ENCODE assay signal across 8 cellular contexts in the genomic region with DNA sequence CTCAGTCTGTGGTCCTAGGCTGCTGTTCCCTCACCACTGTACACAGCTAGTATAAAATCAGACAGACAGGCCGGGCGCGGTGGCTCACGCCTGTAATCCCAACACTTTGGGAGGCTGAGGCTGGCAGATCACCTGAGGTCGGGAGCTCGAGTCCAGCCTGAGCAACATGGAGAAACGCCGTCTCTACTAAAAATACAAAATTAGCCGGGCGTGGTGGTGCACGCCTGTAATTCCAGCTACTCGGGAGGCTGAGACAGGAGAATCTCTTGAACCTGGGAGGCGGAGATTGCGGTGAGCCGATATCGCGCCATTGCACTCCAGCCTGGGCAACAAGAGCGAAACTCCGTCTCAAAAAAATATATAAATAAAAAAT. TPM values are rescaled to one million over a fixed set of nuclear protein-coding genes. Genes with fewer than 3 reads are reported as not detected.
DNase-seq lines count a peak whose midpoint lies in the region; ATAC-seq, FAIRE-seq and TF ChIP-seq lines count a peak whose summit lies in the region.
"Not testable (repeated sequence)": the region's sequence is repeated elsewhere in the genome, so short reads cannot be mapped to it uniquely, and the experiment has no call there.

No MANE protein-coding gene starts in this region.

- H3K9ac ChIP-seq in HCT116 (ENCODE audit: low read length) (peak overlapping the region; percentile 64), H1 (replicated peaks in 1 of 4; ENCODE audit: extremely low read depth in 1 of 4, low read depth in 3 of 4, low read length in 3 of 4) (peak overlapping the region in 1 of 4 experiments; percentile 80; a peak in 3 of 7 replicates)

- H3K27me3 Mint-ChIP-seq in nephron progenitor cell (ENCODE audit: low read depth, poor library complexity); stimulated activated naive CD8-positive, alpha-beta T cell treated with anti-CD3 and anti-CD28 coated beads, Interleukin-15, amount 100 ng/mL, for 72 hours: not testable (repeated sequence)

- ATAC-seq in HCT116, result peak; percentile 29
- ATAC-seq in RWPE2 (ENCODE audit: low read depth); activated naive CD4-positive, alpha-beta T cell treated with anti-CD3 and anti-CD28 coated beads, Interleukin-2, amount 50 U/mL, for 72 hours; stimulated activated naive CD8-positive, alpha-beta T cell treated with anti-CD3 and anti-CD28 coated beads, Interleukin-15, amount 100 ng/mL, for 72 hours: not testable (repeated sequence)

- H3K4me1 ChIP-seq in HCT116 (ENCODE audit: control insufficient read depth in 1 of 2, insufficient read depth in 2 of 2, low read length in 2 of 2), result peaks cover 7 to 22% of the 10 kb centered on the region in 2 experiments
- H3K4me1 ChIP-seq in RWPE2 (ENCODE audit: insufficient read depth, poor library complexity, severe bottlenecking), result peaks cover 27% of the 10 kb centered on the region
- H3K4me1 ChIP-seq in H1 (replicated peaks in 1 of 4; ENCODE audit: control insufficient read depth in 3 of 4, insufficient read depth in 4 of 4, low read length in 3 of 4), result not testable (repeated sequence)

- peak overlapping the region; percentile 43; the same call in 1 of the 2 replicates for H3K18ac ChIP-seq in H1 (ENCODE audit: extremely low read depth, low read length)

- H3K23ac ChIP-seq in H1 (ENCODE audit: insufficient read length), result not testable (repeated sequence)

- not testable (repeated sequence) for DNase-seq in AG04450 (ENCODE audit: low read depth, low spot score); HCT116 (ENCODE audit: low read depth, low spot score); RWPE2 (ENCODE audit: low spot score); activated naive CD4-positive, alpha-beta T cell treated with anti-CD3 and anti-CD28 coated beads, Interleukin-2, amount 50 U/mL, for 72 hours (ENCODE audit: low spot score in 2 of 2); H1 (ENCODE audit: low read depth in 1 of 2, low spot score in 2 of 2); nephron progenitor cell; stimulated activated naive CD8-positive, alpha-beta T cell treated with anti-CD3 and anti-CD28 coated beads, Interleukin-15, amount 100 ng/mL, for 72 hours

- H3K4ac ChIP-seq in H1 (replicated peaks; ENCODE audit: insufficient read length, low read depth, low read length), result not testable (repeated sequence)

- not testable (repeated sequence) for H2BK120ac ChIP-seq in H1 (replicated peaks; ENCODE audit: low read depth, low read length)

- TF ChIP-seq EP300 in H1 (IDR thresholded peaks at IDR 0.05; ENCODE audit: borderline replicate concordance in 1 of 2, low read depth in 2 of 2, low read length in 2 of 2), result not testable (repeated sequence)

- H2AK5ac ChIP-seq in H1 (ENCODE audit: low read depth, low read length), result not testable (repeated sequence)

- H3K79me1 ChIP-seq in H1 (ENCODE audit: low read depth, low read length), result not testable (repeated sequence)

- not testable (repeated sequence) for H3K27me3 ChIP-seq in AG04450 (ENCODE audit: control insufficient read depth, insufficient read depth, low read length); HCT116 (ENCODE audit: insufficient read depth, low read length); RWPE2 (ENCODE audit: insufficient read depth, poor library complexity, severe bottlenecking); H1 (replicated peaks in 1 of 4; ENCODE audit: control insufficient read depth in 3 of 4, extremely low read depth in 1 of 4, insufficient read depth in 3 of 4, low read length in 3 of 4)

- peaks cover 11% of the 10 kb centered on the region; the same call in 1 of the 2 replicates for H4K20me1 ChIP-seq in HCT116 (ENCODE audit: insufficient read depth)
- H4K20me1 ChIP-seq in H1 (replicated peaks in 1 of 2; ENCODE audit: control insufficient read depth in 1 of 2, insufficient read depth in 2 of 2, low read length in 2 of 2), result not testable (repeated sequence)

- POLR2A ChIA-PET in AG04450 (lab: Yijun Ruan, JAX) (interaction anchor here (0.5 to 1.8 kb wide), 5 partner anchors 9 to 1569 kb away, joined by 3 to 9 read pairs (median 7); a partner anchor contains a TSS), HCT116 (lab: Charles Lee) (interaction anchor here (0.6 to 1.5 kb wide), 5 partner anchors 9 to 516 kb away, joined by 3 to 16 read pairs (median 4); no protein-coding TSS in a partner anchor), H1 (lab: Charles Lee; ENCODE audit: partially characterized antibody) (interaction anchor here (0.8 to 2.7 kb wide), 18 partner anchors 9 to 184 kb away, joined by 3 to 18 read pairs (median 6); a partner anchor contains a TSS)

- peak overlapping the region; percentile 49 for H2AFZ ChIP-seq in HCT116 (ENCODE audit: low read depth, low read length, poor library complexity, severe bottlenecking)
- H2AFZ ChIP-seq in H1 (ENCODE audit: low read length), result peak overlapping the region; percentile 70; the same call in 1 of the 2 replicates

- TF ChIP-seq CTCF in AG04450 (IDR thresholded peaks at IDR 0.05; ENCODE audit: low read depth, low read length); HCT116 (IDR thresholded peaks at IDR 0.05 in 2 of 3, conservative IDR thresholded peaks at IDR 0.05 in 1 of 3; ENCODE audit: borderline replicate concordance in 1 of 3, insufficient read depth in 1 of 3, low read depth in 2 of 3, low read length in 2 of 3); RWPE2 (IDR thresholded peaks at IDR 0.05; ENCODE audit: poor library complexity, severe bottlenecking); H1 (IDR thresholded peaks at IDR 0.05; ENCODE audit: control extremely low read depth in 1 of 3, insufficient read depth in 1 of 3, low read depth in 1 of 3, low read length in 3 of 3); nephron progenitor cell (IDR thresholded peaks at IDR 0.05): not testable (repeated sequence)

- H4K91ac ChIP-seq in H1 (replicated peaks; ENCODE audit: insufficient read length, low read length), result not testable (repeated sequence)

- H3K9me3 ChIP-seq in AG04450 (ENCODE audit: control insufficient read depth, insufficient read depth, low read length); HCT116 (ENCODE audit: control insufficient read depth in 1 of 2, insufficient read depth in 1 of 2, low read depth in 1 of 2, low read length in 2 of 2); RWPE2 (ENCODE audit: severe bottlenecking); H1 (ENCODE audit: insufficient read depth in 2 of 2, low read depth in 1 of 2, low read length in 1 of 2); iPS-18c (ENCODE audit: control insufficient read depth, insufficient read depth, low read length): not testable (repeated sequence)

- peaks cover 20 to 41% of the 10 kb centered on the region in 2 donors for H3K36me3 Mint-ChIP-seq in activated naive CD4-positive, alpha-beta T cell treated with anti-CD3 and anti-CD28 coated beads, Interleukin-2, amount 50 U/mL, for 72 hours
- peaks cover 38% of the 10 kb centered on the region for H3K36me3 Mint-ChIP-seq in nephron progenitor cell (ENCODE audit: low read depth)

- intact Hi-C loops in HCT116 (cut with micrococcal nuclease), result loop anchor here (2.0 to 5.0 kb wide), 2 partner anchors 34 to 115 kb away; a partner anchor contains a TSS

- not testable (repeated sequence) for H3K14ac ChIP-seq in H1 (ENCODE audit: insufficient read length)

- H3K79me2 ChIP-seq in HCT116 (ENCODE audit: insufficient read depth, low read length) (peaks cover 45% of the 10 kb centered on the region), H1 (ENCODE audit: control insufficient read depth in 1 of 2, insufficient read depth in 2 of 2, low read length in 2 of 2) (peaks cover 21 to 45% of the 10 kb centered on the region in 2 experiments)

- TF ChIP-seq POLR2A in HCT116 (IDR thresholded peaks at IDR 0.05; ENCODE audit: borderline replicate concordance, extremely low read depth, insufficient read depth, insufficient read length); H1 (IDR thresholded peaks at IDR 0.05; ENCODE audit: control extremely low read depth in 1 of 2, low read depth in 2 of 2, low read length in 2 of 2): not testable (repeated sequence)

- not testable (repeated sequence) for H2BK15ac ChIP-seq in H1 (ENCODE audit: low read length)

- peaks cover 18 to 29% of the 10 kb centered on the region in 2 experiments for H3K36me3 ChIP-seq in HCT116 (ENCODE audit: control insufficient read depth in 1 of 2, insufficient read depth in 2 of 2, low read length in 2 of 2)
- peaks cover 36% of the 10 kb centered on the region for H3K36me3 ChIP-seq in RWPE2 (ENCODE audit: low read depth)
- peaks cover 10 to 33% (median 23%) of the 10 kb centered on the region in 4 experiments for H3K36me3 ChIP-seq in H1 (ENCODE audit: control insufficient read depth in 2 of 4, insufficient read depth in 4 of 4, low read length in 3 of 4)

- not testable (repeated sequence) for H3K9me2 ChIP-seq in HCT116 (ENCODE audit: insufficient read depth)

- H2BK20ac ChIP-seq in H1 (ENCODE audit: low read length), result not testable (repeated sequence)

- BruUV-seq in HCT116 (replicated peaks; lab: Mats Ljungman, UMichigan), result TSS peak; percentile 60

- RAD21 ChIA-PET in HCT116 (lab: Charles Lee; ENCODE audit: low non-redundant PET in 1 of 2, low total read pairs in 2 of 2, uncharacterized antibody in 2 of 2, unreplicated experiment in 2 of 2), result not testable (repeated sequence)

- not testable (repeated sequence) for H3K23me2 ChIP-seq in H1 (ENCODE audit: low read depth, low read length)

- peaks cover 38% of the 10 kb centered on the region for H3K4me1 Mint-ChIP-seq in nephron progenitor cell
- H3K4me1 Mint-ChIP-seq in stimulated activated naive CD8-positive, alpha-beta T cell treated with anti-CD3 and anti-CD28 coated beads, Interleukin-15, amount 100 ng/mL, for 72 hours, result peaks cover 36% of the 10 kb centered on the region

- H2BK12ac ChIP-seq in H1 (ENCODE audit: low read depth, low read length), result not testable (repeated sequence)

- not testable (repeated sequence) for H3K9me3 Mint-ChIP-seq in activated naive CD4-positive, alpha-beta T cell treated with anti-CD3 and anti-CD28 coated beads, Interleukin-2, amount 50 U/mL, for 72 hours; nephron progenitor cell; stimulated activated naive CD8-positive, alpha-beta T cell treated with anti-CD3 and anti-CD28 coated beads, Interleukin-15, amount 100 ng/mL, for 72 hours

- H4K5ac ChIP-seq in H1 (ENCODE audit: insufficient read length, low read depth, low read length), result not testable (repeated sequence)

- H4K8ac ChIP-seq in H1 (ENCODE audit: extremely low read depth, insufficient read depth, low read length), result not testable (repeated sequence)

- peak overlapping the region; percentile 98 for H3K4me3 Mint-ChIP-seq in nephron progenitor cell
- H3K4me3 Mint-ChIP-seq in stimulated activated naive CD8-positive, alpha-beta T cell treated with anti-CD3 and anti-CD28 coated beads, Interleukin-15, amount 100 ng/mL, for 72 hours, result peak overlapping the region; percentile 90 to 91

- TF ChIP-seq RAD21 in HCT116 (IDR thresholded peaks at IDR 0.05; ENCODE audit: low read depth); H1 (IDR thresholded peaks at IDR 0.05 in 1 of 2, conservative IDR thresholded peaks at IDR 0.05 in 1 of 2; ENCODE audit: low read depth in 2 of 2, low read length in 2 of 2): not testable (repeated sequence)

- peak overlapping the region; percentile 90 to 92 for H3K27ac Mint-ChIP-seq in activated naive CD4-positive, alpha-beta T cell treated with anti-CD3 and anti-CD28 coated beads, Interleukin-2, amount 50 U/mL, for 72 hours
- not testable (repeated sequence) for H3K27ac Mint-ChIP-seq in nephron progenitor cell
- peak overlapping the region; percentile 95 to 97 for H3K27ac Mint-ChIP-seq in stimulated activated naive CD8-positive, alpha-beta T cell treated with anti-CD3 and anti-CD28 coated beads, Interleukin-15, amount 100 ng/mL, for 72 hours

- CTCF ChIA-PET in AG04450 (lab: Charles Lee) (interaction anchor here (0.5 to 1.2 kb wide), 3 partner anchors 71 to 132 kb away, joined by 3 to 4 read pairs (median 3); no protein-coding TSS in a partner anchor), HCT116 (lab: Charles Lee) (interaction anchor here (1.1 kb wide), 1 partner anchor 112 kb away, joined by 3 read pairs; no protein-coding TSS in a partner anchor), H1 (lab: Charles Lee; ENCODE audit: partially characterized antibody) (interaction anchor here (0.6 to 1.0 kb wide), 2 partner anchors 30 to 71 kb away, joined by 3 to 4 read pairs; no protein-coding TSS in a partner anchor)

- H3K27ac ChIP-seq in AG04450 (ENCODE audit: low read depth, low read length); RWPE2 (ENCODE audit: poor library complexity, severe bottlenecking); H1 (ENCODE audit: low read depth, low read length): not testable (repeated sequence)
- H3K27ac ChIP-seq in HCT116 (ENCODE audit: low read depth, low read length), result peak overlapping the region; percentile 38; the same call in 1 of the 2 replicates

- H3K4me2 ChIP-seq in HCT116 (ENCODE audit: low read length) (peak overlapping the region; percentile 96), H1 (ENCODE audit: insufficient read depth in 1 of 2, low read depth in 2 of 2, low read length in 2 of 2) (peak overlapping the region; percentile 68 to 96)

- FAIRE-seq in H1 (lab: Jason Lieb, UNC), result not testable (repeated sequence)

- 26% methylated on average over 19 of the region's 19 CpGs; no CpG with 5 or more reads in 1 of the 2 experiments for WGBS in H1 (ENCODE audit: extremely low coverage in 1 of 2, insufficient coverage in 1 of 2, insufficient read length in 1 of 2, insufficient replicate concordance in 2 of 2, low coverage in 1 of 2, low lambda C conversion rate in 2 of 2, missing lambda C conversion rate in 1 of 2), 2 experiments

- H3K4me3 ChIP-seq in AG04450 (ENCODE audit: low read depth, low read length), result peak overlapping the region; percentile 94
- H3K4me3 ChIP-seq in HCT116 (replicated peaks in 1 of 2; ENCODE audit: low read depth in 1 of 2, low read length in 2 of 2), result peak overlapping the region; percentile 98 to 99
- peak overlapping the region; percentile 84 for H3K4me3 ChIP-seq in RWPE2 (ENCODE audit: severe bottlenecking)
- H3K4me3 ChIP-seq in H1 (ENCODE audit: extremely low read depth in 1 of 4, insufficient read depth in 2 of 4, low read depth in 3 of 4, low read length in 4 of 4), result peak overlapping the region; percentile 77 to 92 (median 84); a peak in 7 of 8 replicates
- H3K4me3 ChIP-seq in iPS-18c (ENCODE audit: insufficient read depth, low read depth, low read length), result peak overlapping the region; percentile 100

- H3K56ac ChIP-seq in H1 (replicated peaks; ENCODE audit: insufficient read length, low read depth, low read length), result not testable (repeated sequence)

- H2BK5ac ChIP-seq in H1 (ENCODE audit: low read depth, low read length), result peak overlapping the region; percentile 84; the same call in 1 of the 2 replicates

RNA-seq across cellular contexts. Expression of a gene that starts 0.5 kb away (rescaled TPM):
- polyA plus RNA-seq in AG04450 (2011; rRNA removed) (35.3 and 37.9 TPM in 2 replicates), H1 (2011; rRNA removed) (48.3 and 50.7 TPM in 2 replicates)
- polyA minus RNA-seq in AG04450 (2011; rRNA and poly(A)+ RNA removed), result 61.2 and 79.0 TPM in 2 replicates
- 41.6 TPM for total RNA-seq in HCT116 (2021; ENCODE audit: unreplicated experiment)
- polyA plus RNA-seq in HCT116 (2012), result 24.2 and 27.4 TPM in 2 replicates
- total RNA-seq in activated naive CD4-positive, alpha-beta T cell treated with anti-CD3 and anti-CD28 coated beads, Interleukin-2, amount 50 U/mL, for 72 hours, result 10 to 100 TPM; 45.9 to 58.5 TPM
- total RNA-seq in H1 (2021; fragmentation: NEBNext Ultra II Directional; extraction: Animal tissue kit (Norgen Biotek cat#: 25700)), result 46.1 and 48.4 TPM in 2 replicates
- polyA plus RNA-seq in H1 (2011; cell fraction: cytosol; rRNA removed), result 51.4 TPM
- 58.1 TPM for polyA plus RNA-seq in H1 (2011; cell fraction: nucleus; rRNA removed)
- 35.5 to 50.3 TPM (median 37.5 TPM) in 4 replicates for polyA plus RNA-seq in H1 (2012, experiment 1 of 2)
- polyA plus RNA-seq in H1 (2012, experiment 2 of 2), result 23.4 TPM
- polyA plus RNA-seq in H1 (2013, experiment 1 of 2), result 27.4 TPM
- polyA plus RNA-seq in H1 (2013, experiment 2 of 2), result 25.2 TPM
- 96.5 and 101 TPM in 2 replicates for polyA minus RNA-seq in H1 (2011; rRNA and poly(A)+ RNA removed)
- polyA minus RNA-seq in H1 (2011; cell fraction: cytosol; rRNA and poly(A)+ RNA removed), result 46.2 TPM
- polyA minus RNA-seq in H1 (2011; cell fraction: nucleus; rRNA and poly(A)+ RNA removed), result 103 TPM

RNA-seq across cellular contexts. Expression of a gene that starts 34.0 kb away (rescaled TPM):
- polyA plus RNA-seq in AG04450 (2011; rRNA removed) (23.7 and 30.8 TPM in 2 replicates), H1 (2011; rRNA removed) (10.8 and 13.2 TPM in 2 replicates)
- polyA minus RNA-seq in AG04450 (2011; rRNA and poly(A)+ RNA removed), result 36.7 and 49.9 TPM in 2 replicates
- 69.4 TPM for total RNA-seq in HCT116 (2021; ENCODE audit: unreplicated experiment)
- polyA plus RNA-seq in HCT116 (2012), result 23.8 and 25.7 TPM in 2 replicates
- 10 to 100 TPM; 72.9 to 88.2 TPM for total RNA-seq in activated naive CD4-positive, alpha-beta T cell treated with anti-CD3 and anti-CD28 coated beads, Interleukin-2, amount 50 U/mL, for 72 hours
- 44.3 and 45.9 TPM in 2 replicates for total RNA-seq in H1 (2021; fragmentation: NEBNext Ultra II Directional; extraction: Animal tissue kit (Norgen Biotek cat#: 25700))
- 12.4 TPM for polyA plus RNA-seq in H1 (2011; cell fraction: cytosol; rRNA removed)
- 15.8 TPM for polyA plus RNA-seq in H1 (2011; cell fraction: nucleus; rRNA removed)
- polyA plus RNA-seq in H1 (2012, experiment 1 of 2), result 17.1 to 21.7 TPM (median 18.2 TPM) in 4 replicates
- polyA plus RNA-seq in H1 (2012, experiment 2 of 2), result 0.85 TPM
- polyA plus RNA-seq in H1 (2013, experiment 1 of 2), result 21.7 TPM
- 24.2 TPM for polyA plus RNA-seq in H1 (2013, experiment 2 of 2)
- polyA minus RNA-seq in H1 (2011; rRNA and poly(A)+ RNA removed), result 109 and 132 TPM in 2 replicates
- 25.0 TPM for polyA minus RNA-seq in H1 (2011; cell fraction: cytosol; rRNA and poly(A)+ RNA removed)
- 53.5 TPM for polyA minus RNA-seq in H1 (2011; cell fraction: nucleus; rRNA and poly(A)+ RNA removed)
